ENCODE assay signal across 13 cellular contexts in the genomic region with DNA sequence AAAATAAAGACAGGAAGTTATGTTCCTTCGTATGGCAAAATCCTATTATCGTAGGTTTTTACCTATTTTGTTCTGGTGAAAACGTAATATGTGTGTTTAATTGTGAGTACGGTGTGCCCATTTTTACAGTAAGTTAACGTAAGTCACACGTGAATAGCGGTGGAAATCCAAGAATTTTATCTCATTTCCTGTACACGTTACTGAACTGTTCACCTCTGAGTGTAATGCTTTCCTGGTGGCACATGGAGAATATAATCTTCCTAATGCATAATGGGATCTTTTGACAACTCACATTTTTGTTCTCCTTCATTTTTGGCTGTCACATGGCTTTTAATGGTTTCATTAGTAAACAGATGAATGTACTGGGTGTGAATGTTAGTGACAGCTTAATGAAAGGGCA. TPM values are rescaled to one million over a fixed set of nuclear protein-coding genes. Genes with fewer than 3 reads are reported as not detected.
DNase-seq lines count a peak whose midpoint lies in the region; ATAC-seq and TF ChIP-seq lines count a peak whose summit lies in the region.
"Had no signal": no experiment of that assay in that cellular context is flagged by ENCODE, and none has a peak within 500 bp of the region (broad histone marks: within the 10 kb centered on the region; RNA-seq: fewer than 3 reads in every experiment).

No MANE protein-coding gene starts in this region.

- POLR2A ChIA-PET in A673 (lab: Charles Lee; ENCODE audit: low non-redundant PET), result no interaction called here

- BruUV-seq in A673 (replicated peaks; lab: Mats Ljungman, UMichigan), result no TSS peak

- H3K27me3 Mint-ChIP-seq in GM23338 (ENCODE audit: insufficient read depth, low read depth, poor library complexity) (no peaks in the 10 kb centered on the region), memory B cell (no peaks in the 10 kb centered on the region)
- peaks cover 4% of the 10 kb centered on the region for H3K27me3 Mint-ChIP-seq in activated naive CD8-positive, alpha-beta T cell treated with anti-CD3 and anti-CD28 coated beads for 36 hours
- H3K27me3 Mint-ChIP-seq: IgD-negative memory B cell had no signal

- H3K9me3 Mint-ChIP-seq in GM23338 (no peaks in the 10 kb centered on the region), memory B cell (no peaks in the 10 kb centered on the region)
- no peaks in the 10 kb centered on the region for H3K9me3 Mint-ChIP-seq in activated naive CD8-positive, alpha-beta T cell treated with anti-CD3 and anti-CD28 coated beads for 36 hours
- H3K9me3 Mint-ChIP-seq: H9, IgD-negative memory B cell had no signal

- H3K4me3 Mint-ChIP-seq in GM23338, result no peak overlapping the region
- H3K4me3 Mint-ChIP-seq in memory B cell, result no peak overlapping the region
- no peak overlapping the region for H3K4me3 Mint-ChIP-seq in activated naive CD8-positive, alpha-beta T cell treated with anti-CD3 and anti-CD28 coated beads for 36 hours
- H3K4me3 Mint-ChIP-seq: H9 had no signal

- TF ChIP-seq CTCF in A673 (conservative IDR thresholded peaks at IDR 0.05; ENCODE audit: low read depth, low read length), result no peak
- no peak for TF ChIP-seq CTCF in GM23338 (conservative IDR thresholded peaks at IDR 0.05; ENCODE audit: low read depth in 2 of 2)
- TF ChIP-seq CTCF in choroid plexus epithelial cell (conservative IDR thresholded peaks at IDR 0.05; ENCODE audit: low read depth, low read length), result no peak
- no peak for TF ChIP-seq CTCF in prostate gland (IDR thresholded peaks at IDR 0.05)

- H3K4me1 Mint-ChIP-seq in GM23338 (peaks cover 19% of the 10 kb centered on the region), memory B cell (peaks cover 12% of the 10 kb centered on the region)
- H3K4me1 Mint-ChIP-seq in activated naive CD8-positive, alpha-beta T cell treated with anti-CD3 and anti-CD28 coated beads for 36 hours, result peaks cover 30% of the 10 kb centered on the region

- peaks cover 84% of the 10 kb centered on the region for H3K79me2 ChIP-seq in GM23338 (replicated peaks; ENCODE audit: insufficient read depth)

- H3K9me2 ChIP-seq in GM23338 (ENCODE audit: insufficient read depth), result no peaks in the 10 kb centered on the region

- H3K4me3 ChIP-seq in A673 (ENCODE audit: low read depth, low read length, poor library complexity, severe bottlenecking) (no peak overlapping the region), GM23338 (no peak overlapping the region), choroid plexus epithelial cell (ENCODE audit: low read depth, low read length) (no peak overlapping the region), prostate gland (no peak overlapping the region)

- peak; percentile 28 for DNase-seq in A673 (ENCODE audit: low spot score)
- no peak for DNase-seq in GM23338 (ENCODE audit: low spot score)
- DNase-seq in choroid plexus epithelial cell (ENCODE audit: low read depth), result peak; percentile 20
- no peak for DNase-seq in memory B cell (ENCODE audit: low spot score in 2 of 2)
- DNase-seq in prostate gland (ENCODE audit: low spot score), result no peak
- no peak for DNase-seq in activated naive CD8-positive, alpha-beta T cell treated with anti-CD3 and anti-CD28 coated beads for 36 hours
- DNase-seq: H9, NCI-H1417 treated with DMSO at 0.1 percent for 48 hours, NCI-H2029, NCI-H2171, NCI-H774 had no signal

- H3K4me1 ChIP-seq in A673 (ENCODE audit: insufficient read depth, low read length, poor library complexity, severe bottlenecking), result peaks cover 16% of the 10 kb centered on the region
- H3K4me1 ChIP-seq in GM23338 (ENCODE audit: insufficient read depth), result peaks cover 5% of the 10 kb centered on the region; the same call in 1 of the 2 replicates
- no peaks in the 10 kb centered on the region for H3K4me1 ChIP-seq in prostate gland (replicated peaks)

- H3K27ac Mint-ChIP-seq in GM23338 (no peak overlapping the region; the same call in 1 of the 2 replicates), memory B cell (peak overlapping the region; percentile 56)
- no peak overlapping the region for H3K27ac Mint-ChIP-seq in activated naive CD8-positive, alpha-beta T cell treated with anti-CD3 and anti-CD28 coated beads for 36 hours

- intact Hi-C loops in A673 (cut with micrococcal nuclease; ENCODE audit: unreplicated experiment), result loop anchor here (5.0 kb wide), 1 partner anchor 93 kb away; no protein-coding TSS in a partner anchor
- intact Hi-C loops in prostate gland (cut with DNase I), result no loop called here

- ATAC-seq in GM23338 (no peak), memory B cell (ENCODE audit: low read depth) (no peak), HG03457 (IDR thresholded peaks at IDR 0.05; ENCODE audit: unreplicated experiment) (no peak)

- 62% methylated on average over 8 of the region's 8 CpGs for WGBS in prostate gland

- no peak overlapping the region for H2AFZ ChIP-seq in GM23338

- CTCF ChIA-PET in A673 (lab: Charles Lee), result no interaction called here

- H3K9me3 ChIP-seq in A673 (ENCODE audit: low read depth, low read length, poor library complexity, severe bottlenecking), result no peaks in the 10 kb centered on the region
- no peaks in the 10 kb centered on the region for H3K9me3 ChIP-seq in prostate gland

- H3K4me2 ChIP-seq in GM23338, result no peak overlapping the region

- peaks cover 22% of the 10 kb centered on the region for H3K36me3 Mint-ChIP-seq in GM23338 (ENCODE audit: low read depth)
- H3K36me3 Mint-ChIP-seq in memory B cell, result peaks cover 25% of the 10 kb centered on the region
- H3K36me3 Mint-ChIP-seq in activated naive CD8-positive, alpha-beta T cell treated with anti-CD3 and anti-CD28 coated beads for 36 hours, result peaks cover 21% of the 10 kb centered on the region

- H4K20me1 ChIP-seq in GM23338 (replicated peaks; ENCODE audit: insufficient read depth), result peaks cover 19% of the 10 kb centered on the region

- TF ChIP-seq POLR2A in prostate gland (IDR thresholded peaks at IDR 0.05), result no peak

- H3F3A ChIP-seq in GM23338 (replicated peaks; ENCODE audit: low read depth), result no peaks in the 10 kb centered on the region

- H3K27me3 ChIP-seq in A673 (replicated peaks; ENCODE audit: insufficient read depth, low read depth, low read length, poor library complexity) (no peaks in the 10 kb centered on the region), GM23338 (ENCODE audit: insufficient read depth) (no peaks in the 10 kb centered on the region), prostate gland (replicated peaks; ENCODE audit: insufficient read depth) (no peaks in the 10 kb centered on the region)

- H3K36me3 ChIP-seq in A673 (ENCODE audit: insufficient read depth, low read length, poor library complexity, severe bottlenecking) (no peaks in the 10 kb centered on the region), GM23338 (ENCODE audit: insufficient read depth) (peaks cover 17% of the 10 kb centered on the region; the same call in 1 of the 2 replicates), prostate gland (no peaks in the 10 kb centered on the region)

- H3K27ac ChIP-seq in A673 (ENCODE audit: low read depth, low read length, poor library complexity, severe bottlenecking), result peak overlapping the region; percentile 44
- H3K27ac ChIP-seq in GM23338 (ENCODE audit: low read depth), result peak overlapping the region; percentile 15; the same call in 1 of the 2 replicates
- H3K27ac ChIP-seq in prostate gland, result no peak overlapping the region

TF ChIP-seq in GM23338, 12 proteins besides CTCF, POLR2A, EP300 and RAD21:
- no peak for TF ChIP-seq POLR2AphosphoS5 (IDR thresholded peaks at IDR 0.05; ENCODE audit: low read depth)
- TF ChIP-seq EZH2 (IDR thresholded peaks at IDR 0.05; ENCODE audit: low read depth, unreplicated experiment), result no peak
- TF ChIP-seq EZH2phosphoT487 (IDR thresholded peaks at IDR 0.05; ENCODE audit: unreplicated experiment), result no peak
- TF ChIP-seq NANOG (IDR thresholded peaks at IDR 0.05; ENCODE audit: borderline replicate concordance), result no peak
- TF ChIP-seq, protein P1, sequence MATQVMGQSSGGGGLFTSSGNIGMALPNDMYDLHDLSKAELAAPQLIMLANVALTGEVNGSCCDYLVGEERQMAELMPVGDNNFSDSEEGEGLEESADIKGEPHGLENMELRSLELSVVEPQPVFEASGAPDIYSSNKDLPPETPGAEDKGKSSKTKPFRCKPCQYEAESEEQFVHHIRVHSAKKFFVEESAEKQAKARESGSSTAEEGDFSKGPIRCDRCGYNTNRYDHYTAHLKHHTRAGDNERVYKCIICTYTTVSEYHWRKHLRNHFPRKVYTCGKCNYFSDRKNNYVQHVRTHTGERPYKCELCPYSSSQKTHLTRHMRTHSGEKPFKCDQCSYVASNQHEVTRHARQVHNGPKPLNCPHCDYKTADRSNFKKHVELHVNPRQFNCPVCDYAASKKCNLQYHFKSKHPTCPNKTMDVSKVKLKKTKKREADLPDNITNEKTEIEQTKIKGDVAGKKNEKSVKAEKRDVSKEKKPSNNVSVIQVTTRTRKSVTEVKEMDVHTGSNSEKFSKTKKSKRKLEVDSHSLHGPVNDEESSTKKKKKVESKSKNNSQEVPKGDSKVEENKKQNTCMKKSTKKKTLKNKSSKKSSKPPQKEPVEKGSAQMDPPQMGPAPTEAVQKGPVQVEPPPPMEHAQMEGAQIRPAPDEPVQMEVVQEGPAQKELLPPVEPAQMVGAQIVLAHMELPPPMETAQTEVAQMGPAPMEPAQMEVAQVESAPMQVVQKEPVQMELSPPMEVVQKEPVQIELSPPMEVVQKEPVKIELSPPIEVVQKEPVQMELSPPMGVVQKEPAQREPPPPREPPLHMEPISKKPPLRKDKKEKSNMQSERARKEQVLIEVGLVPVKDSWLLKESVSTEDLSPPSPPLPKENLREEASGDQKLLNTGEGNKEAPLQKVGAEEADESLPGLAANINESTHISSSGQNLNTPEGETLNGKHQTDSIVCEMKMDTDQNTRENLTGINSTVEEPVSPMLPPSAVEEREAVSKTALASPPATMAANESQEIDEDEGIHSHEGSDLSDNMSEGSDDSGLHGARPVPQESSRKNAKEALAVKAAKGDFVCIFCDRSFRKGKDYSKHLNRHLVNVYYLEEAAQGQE (IDR thresholded peaks at IDR 0.05; ENCODE audit: unreplicated experiment), result no peak
- TF ChIP-seq, protein P2, sequence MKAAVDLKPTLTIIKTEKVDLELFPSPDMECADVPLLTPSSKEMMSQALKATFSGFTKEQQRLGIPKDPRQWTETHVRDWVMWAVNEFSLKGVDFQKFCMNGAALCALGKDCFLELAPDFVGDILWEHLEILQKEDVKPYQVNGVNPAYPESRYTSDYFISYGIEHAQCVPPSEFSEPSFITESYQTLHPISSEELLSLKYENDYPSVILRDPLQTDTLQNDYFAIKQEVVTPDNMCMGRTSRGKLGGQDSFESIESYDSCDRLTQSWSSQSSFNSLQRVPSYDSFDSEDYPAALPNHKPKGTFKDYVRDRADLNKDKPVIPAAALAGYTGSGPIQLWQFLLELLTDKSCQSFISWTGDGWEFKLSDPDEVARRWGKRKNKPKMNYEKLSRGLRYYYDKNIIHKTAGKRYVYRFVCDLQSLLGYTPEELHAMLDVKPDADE (IDR thresholded peaks at IDR 0.05), result no peak
- TF ChIP-seq JUNB (IDR thresholded peaks at IDR 0.05; ENCODE audit: unreplicated experiment), result no peak
- no peak for TF ChIP-seq CREB1 (CRISPR knock-in tag; IDR thresholded peaks at IDR 0.05; ENCODE audit: low read depth)

RNA-seq across cellular contexts. Expression of a gene that starts 28.2 kb away (rescaled TPM):
- total RNA-seq in A673 (2021) (12.0 and 12.6 TPM in 2 replicates), prostate gland (10 to 100 TPM; 28.3 to 55.3 TPM)
- total RNA-seq in GM23338 (2014; rRNA removed; shearing (Covaris generic)), result 21.0 and 22.5 TPM in 2 replicates
- polyA plus RNA-seq in GM23338 (2016; fragmentation: Nextera tagmentation; extraction: Ambion mirVana), result 10.6 and 11.0 TPM in 2 replicates
- total RNA-seq in activated naive CD8-positive, alpha-beta T cell treated with anti-CD3 and anti-CD28 coated beads for 36 hours, result 10 to 100 TPM; 19.9 TPM

Comparison
In these comparisons a context has a peak if more than half of its experiments do, and no peak if none do; other contexts are left out.
1. DNase-seq: peak in A673 (single experiment) and choroid plexus epithelial cell (single experiment); none in GM23338 (single experiment), memory B cell (0 of 2), prostate gland (single experiment) and activated naive CD8-positive, alpha-beta T cell treated with anti-CD3 and anti-CD28 coated beads for 36 hours (single experiment).
2. H3K27ac ChIP-seq: peak in A673 (single experiment) and GM23338 (single experiment); none in prostate gland (0 of 2).